In genomic region chr19:49050376-49051033, GRCh38 we compare ENCODE assay signal across 21 cellular contexts. TPM values are rescaled to one million over a fixed set of nuclear protein-coding genes. Genes with fewer than 3 reads are reported as not detected.
DNase-seq lines count a peak whose midpoint lies in the region; ATAC-seq and TF ChIP-seq lines count a peak whose summit lies in the region.
"Not testable (repeated sequence)": the region's sequence is repeated elsewhere in the genome, so short reads cannot be mapped to it uniquely, and the experiment has no call there.
"Had no signal": no experiment of that assay in that cellular context is flagged by ENCODE, and none has a peak within 500 bp of the region (broad histone marks: within the 10 kb centered on the region; RNA-seq: fewer than 3 reads in every experiment).

No MANE protein-coding gene starts in this region.

- H3K9ac ChIP-seq in fibroblast of lung (ENCODE audit: insufficient read depth, low read length); mesenchymal stem cell (ENCODE audit: low read length): not testable (repeated sequence)

- WGBS in mesenchymal stem cell, result 38% methylated on average over 24 of the region's 24 CpGs

- POLR2A ChIA-PET in HEK293 (lab: Yijun Ruan, JAX), result not testable (repeated sequence)

- peak; percentile 71 for DNase-seq in 8988T
- DNase-seq in EH (ENCODE audit: low read depth), result peak; percentile 73
- DNase-seq in NCI-H226, result peak; percentile 51
- DNase-seq in brain microvascular endothelial cell, result peak; percentile 76
- peak; percentile 42 to 86 for DNase-seq in fibroblast of lung (ENCODE audit: low read depth in 2 of 2)
- DNase-seq in mesenchymal stem cell, result peak; percentile 59

- H3K14ac ChIP-seq in mesenchymal stem cell (ENCODE audit: low read length in 2 of 2), result not testable (repeated sequence)

- ATAC-seq in SK-N-SH treated with all-trans-retinoic acid at 6 μM for 48 hours, result peak; percentile 65

- H3K36me3 ChIP-seq in HEK293 (ENCODE audit: control insufficient read depth in 2 of 2, insufficient read depth in 1 of 2, low read length in 2 of 2); brain microvascular endothelial cell (replicated peaks); fibroblast of lung (ENCODE audit: control insufficient read depth, insufficient read depth, low read length); mesenchymal stem cell (ENCODE audit: control insufficient read depth in 1 of 2, insufficient read depth in 2 of 2, low read depth in 1 of 2, low read length in 2 of 2): not testable (repeated sequence)

- H3K23ac ChIP-seq in mesenchymal stem cell (ENCODE audit: low read length in 2 of 2), result not testable (repeated sequence)

- H3K4me1 ChIP-seq in HEK293 (ENCODE audit: control insufficient read depth, insufficient read depth, low read length); fibroblast of lung (ENCODE audit: control insufficient read depth, extremely low read depth, insufficient read depth, low read length); mesenchymal stem cell (ENCODE audit: control insufficient read depth, insufficient read depth, low read depth, low read length): not testable (repeated sequence)

- not testable (repeated sequence) for H2BK120ac ChIP-seq in mesenchymal stem cell (ENCODE audit: low read depth, low read length)

- in situ Hi-C loops in brain microvascular endothelial cell (cut with HindIII; ENCODE audit: low pct_ligation_motif_present, low sequenced_read_pairs), result not testable (repeated sequence)

- not testable (repeated sequence) for H2BK5ac ChIP-seq in mesenchymal stem cell (ENCODE audit: low read depth, low read length, poor library complexity, severe bottlenecking)

- not testable (repeated sequence) for H3K4me2 ChIP-seq in fibroblast of lung (ENCODE audit: extremely low read depth, insufficient read depth, low read length); mesenchymal stem cell (ENCODE audit: low read length, poor library complexity, severe bottlenecking)

- not testable (repeated sequence) for H3K4me3 ChIP-seq in HEK293 (ENCODE audit: low read depth, low read length); brain microvascular endothelial cell (ENCODE audit: low read depth, low read length); fibroblast of lung (replicated peaks in 1 of 4; ENCODE audit: control extremely low read depth in 1 of 4, insufficient read depth in 1 of 4, low read depth in 3 of 4, low read length in 4 of 4); mesenchymal stem cell (ENCODE audit: insufficient read depth in 1 of 2, low read depth in 1 of 2, low read length in 2 of 2)

- not testable (repeated sequence) for H3K4ac ChIP-seq in mesenchymal stem cell (ENCODE audit: low read depth in 1 of 2, low read length in 2 of 2)

- not testable (repeated sequence) for H2BK12ac ChIP-seq in mesenchymal stem cell (ENCODE audit: low read length in 2 of 2)

- not testable (repeated sequence) for H3K27ac ChIP-seq in HEK293 (ENCODE audit: extremely low read depth, low read depth, low read length); brain microvascular endothelial cell; fibroblast of lung (ENCODE audit: insufficient read depth, low read length); mesenchymal stem cell (ENCODE audit: low read length, poor library complexity, severe bottlenecking)

- H3K18ac ChIP-seq in mesenchymal stem cell (ENCODE audit: low read depth in 1 of 2, low read length in 2 of 2), result not testable (repeated sequence)

- not testable (repeated sequence) for H4K8ac ChIP-seq in mesenchymal stem cell (ENCODE audit: low read length)

- H4K91ac ChIP-seq in mesenchymal stem cell (ENCODE audit: low read length), result peak overlapping the region; percentile 15

- H2BK15ac ChIP-seq in mesenchymal stem cell (ENCODE audit: low read depth, poor library complexity, severe bottlenecking), result not testable (repeated sequence)

- not testable (repeated sequence) for H3K27me3 ChIP-seq in brain microvascular endothelial cell (replicated peaks); fibroblast of lung (ENCODE audit: control insufficient read depth, insufficient read depth, low read length); mesenchymal stem cell (ENCODE audit: control insufficient read depth in 1 of 2, insufficient read depth in 1 of 2, low read length in 2 of 2)

- H2AK5ac ChIP-seq in mesenchymal stem cell (ENCODE audit: low read length, severe bottlenecking), result not testable (repeated sequence)

- H3K9me3 ChIP-seq in HEK293 (ENCODE audit: control insufficient read depth, insufficient read depth, low read depth, low read length); fibroblast of lung (ENCODE audit: control insufficient read depth, insufficient read depth, low read depth, low read length); mesenchymal stem cell (ENCODE audit: control insufficient read depth, low read length): not testable (repeated sequence)

- H2AFZ ChIP-seq in fibroblast of lung (ENCODE audit: low read length); mesenchymal stem cell (ENCODE audit: low read depth, low read length): not testable (repeated sequence)

- CTCF ChIA-PET in HEK293 (lab: Yijun Ruan, JAX), result not testable (repeated sequence)

- TF ChIP-seq CTCF in HEK293 (tag by site-specific recombination; IDR thresholded peaks at IDR 0.05); brain microvascular endothelial cell (IDR thresholded peaks at IDR 0.05; ENCODE audit: low read depth, low read length, missing control alignments); fibroblast of lung (conservative IDR thresholded peaks at IDR 0.05 in 1 of 2, IDR thresholded peaks at IDR 0.05 in 1 of 2; ENCODE audit: low read depth in 1 of 2, low read length in 2 of 2): not testable (repeated sequence)

- not testable (repeated sequence) for H3K79me2 ChIP-seq in fibroblast of lung (ENCODE audit: control insufficient read depth, insufficient read depth, low read length)

- not testable (repeated sequence) for H4K20me1 ChIP-seq in fibroblast of lung (ENCODE audit: control insufficient read depth, extremely low read depth, insufficient read depth, low read length)

- H3K79me1 ChIP-seq in mesenchymal stem cell (replicated peaks; ENCODE audit: low read length, poor library complexity, severe bottlenecking), result not testable (repeated sequence)

TF ChIP-seq in HEK293, 187 proteins besides CTCF, POLR2A, EP300 and RAD21:
- TF ChIP-seq ZBTB21 (tag by site-specific recombination; IDR thresholded peaks at IDR 0.05), result peak; percentile 48; the same call in 1 of the 2 replicates
- TF ChIP-seq GLIS2 (tag by site-specific recombination; IDR thresholded peaks at IDR 0.05), result 0 out of 2 replicates have a peak, but pooled peaks have one; percentile 20
- peak; percentile 39; the same call in 1 of the 2 replicates for TF ChIP-seq ZNF629 (tag by site-specific recombination; IDR thresholded peaks at IDR 0.05)

RNA-seq across cellular contexts. Expression of gene CGB8, which starts 1.6 kb away (rescaled TPM):
- total RNA-seq in fibroblast of lung, result not detected in 2 replicates
- not detected in 2 replicates for polyA plus RNA-seq in fibroblast of lung
- polyA plus RNA-seq in fibroblast of lung (2012), result not detected in 2 replicates
- polyA minus RNA-seq in fibroblast of lung (ENCODE audit: low replicate concordance), result not detected in 2 replicates
- not detected for polyA plus RNA-seq in mesenchymal stem cell (2013, experiment 1 of 2)
- not detected for polyA plus RNA-seq in mesenchymal stem cell (2013, experiment 2 of 2)
- total RNA-seq: activated CD8-positive, alpha-beta memory T cell treated with anti-CD3 and anti-CD28 coated beads, Interleukin-2, amount 10 ng/mL, durations not matched to agents 7 days and 5 days; activated naive CD8-positive, alpha-beta T cell treated with anti-CD3 and anti-CD28 coated beads, Interleukin-2, amount 10 ng/mL, durations not matched to agents 7 days and 5 days; activated T-cell treated with anti-CD3 and anti-CD28 coated beads, Interleukin-2, amount 50 U/mL, for 4 hours; ascending aorta; CD8-positive, alpha-beta T cell; dermis blood vessel endothelial cell; G401; glomerular endothelial cell; H9; left ventricle myocardium inferior; right atrium auricular region; spleen; urinary bladder had no signal
- polyA plus RNA-seq: spleen, urinary bladder had no signal

RNA-seq across cellular contexts. Expression of gene CGB5, which starts 6.9 kb away (rescaled TPM):
- total RNA-seq in fibroblast of lung, result not detected in 2 replicates
- polyA plus RNA-seq in fibroblast of lung, result not detected in 2 replicates
- polyA plus RNA-seq in fibroblast of lung (2012), result not detected in 2 replicates
- polyA minus RNA-seq in fibroblast of lung (ENCODE audit: low replicate concordance), result not detected in 2 replicates
- not detected for polyA plus RNA-seq in mesenchymal stem cell (2013, experiment 1 of 2)
- polyA plus RNA-seq in mesenchymal stem cell (2013, experiment 2 of 2), result not detected
- total RNA-seq: activated CD8-positive, alpha-beta memory T cell treated with anti-CD3 and anti-CD28 coated beads, Interleukin-2, amount 10 ng/mL, durations not matched to agents 7 days and 5 days; activated naive CD8-positive, alpha-beta T cell treated with anti-CD3 and anti-CD28 coated beads, Interleukin-2, amount 10 ng/mL, durations not matched to agents 7 days and 5 days; activated T-cell treated with anti-CD3 and anti-CD28 coated beads, Interleukin-2, amount 50 U/mL, for 4 hours; ascending aorta; CD8-positive, alpha-beta T cell; dermis blood vessel endothelial cell; G401; glomerular endothelial cell; H9; left ventricle myocardium inferior; right atrium auricular region; spleen; urinary bladder had no signal
- polyA plus RNA-seq: spleen, urinary bladder had no signal

RNA-seq across cellular contexts. Expression of gene CGB7, which starts 7.0 kb away (rescaled TPM):
- under 0.01 TPM in 2 replicates for total RNA-seq in fibroblast of lung
- polyA plus RNA-seq in fibroblast of lung, result 0.07 and 0.12 TPM in 2 replicates
- 0.21 TPM in 1 of 2 replicates, not detected in the other for polyA plus RNA-seq in fibroblast of lung (2012)
- polyA minus RNA-seq in fibroblast of lung (ENCODE audit: low replicate concordance), result not detected in 2 replicates
- polyA plus RNA-seq in mesenchymal stem cell (2013, experiment 1 of 2), result 0.23 TPM
- polyA plus RNA-seq in mesenchymal stem cell (2013, experiment 2 of 2), result 0.27 TPM
- total RNA-seq: activated CD8-positive, alpha-beta memory T cell treated with anti-CD3 and anti-CD28 coated beads, Interleukin-2, amount 10 ng/mL, durations not matched to agents 7 days and 5 days; activated naive CD8-positive, alpha-beta T cell treated with anti-CD3 and anti-CD28 coated beads, Interleukin-2, amount 10 ng/mL, durations not matched to agents 7 days and 5 days; activated T-cell treated with anti-CD3 and anti-CD28 coated beads, Interleukin-2, amount 50 U/mL, for 4 hours; CD8-positive, alpha-beta T cell; dermis blood vessel endothelial cell; glomerular endothelial cell; left ventricle myocardium inferior; right atrium auricular region; spleen; urinary bladder had no signal

RNA-seq across cellular contexts. Expression of gene CGB1, which starts 13.8 kb away (rescaled TPM):
- total RNA-seq in fibroblast of lung, result not detected in 2 replicates
- not detected in 2 replicates for polyA plus RNA-seq in fibroblast of lung
- polyA plus RNA-seq in fibroblast of lung (2012), result not detected in 2 replicates
- not detected in 2 replicates for polyA minus RNA-seq in fibroblast of lung (ENCODE audit: low replicate concordance)
- polyA plus RNA-seq in mesenchymal stem cell (2013, experiment 1 of 2), result not detected
- polyA plus RNA-seq in mesenchymal stem cell (2013, experiment 2 of 2), result not detected
- total RNA-seq: activated CD8-positive, alpha-beta memory T cell treated with anti-CD3 and anti-CD28 coated beads, Interleukin-2, amount 10 ng/mL, durations not matched to agents 7 days and 5 days; activated naive CD8-positive, alpha-beta T cell treated with anti-CD3 and anti-CD28 coated beads, Interleukin-2, amount 10 ng/mL, durations not matched to agents 7 days and 5 days; activated T-cell treated with anti-CD3 and anti-CD28 coated beads, Interleukin-2, amount 50 U/mL, for 4 hours; ascending aorta; CD8-positive, alpha-beta T cell; dermis blood vessel endothelial cell; G401; glomerular endothelial cell; H9; left ventricle myocardium inferior; right atrium auricular region; spleen; urinary bladder had no signal
- polyA plus RNA-seq: urinary bladder had no signal

RNA-seq across cellular contexts. Expression of gene NTF4, which starts 14.1 kb away (rescaled TPM):
- not detected in 2 replicates for total RNA-seq in fibroblast of lung
- not detected in 2 replicates for polyA plus RNA-seq in fibroblast of lung
- polyA plus RNA-seq in fibroblast of lung (2012), result not detected in 2 replicates
- not detected in 2 replicates for polyA minus RNA-seq in fibroblast of lung (ENCODE audit: low replicate concordance)
- polyA plus RNA-seq in mesenchymal stem cell (2013, experiment 1 of 2), result 0.17 TPM
- 0.18 TPM for polyA plus RNA-seq in mesenchymal stem cell (2013, experiment 2 of 2)
- total RNA-seq: activated CD8-positive, alpha-beta memory T cell treated with anti-CD3 and anti-CD28 coated beads, Interleukin-2, amount 10 ng/mL, durations not matched to agents 7 days and 5 days; activated naive CD8-positive, alpha-beta T cell treated with anti-CD3 and anti-CD28 coated beads, Interleukin-2, amount 10 ng/mL, durations not matched to agents 7 days and 5 days; activated T-cell treated with anti-CD3 and anti-CD28 coated beads, Interleukin-2, amount 50 U/mL, for 4 hours; ascending aorta; CD8-positive, alpha-beta T cell; dermis blood vessel endothelial cell; glomerular endothelial cell; left ventricle myocardium inferior; right atrium auricular region; spleen had no signal
- polyA plus RNA-seq: spleen had no signal
